1 cellular context compared by ENCODE assay signal in genomic region chr17:28599311-28600184, GRCh38.
TF ChIP-seq lines count a peak whose summit lies in the region.

No MANE protein-coding gene starts in this region.

TF ChIP-seq in K562, 482 proteins besides CTCF, POLR2A, EP300 and RAD21 (continued from another document):
- peak in 1 of 2 experiments; percentile 74 for TF ChIP-seq E2F6 (IDR thresholded peaks at IDR 0.05; ENCODE audit: borderline replicate concordance in 1 of 2, extremely low read depth in 1 of 2, insufficient read depth in 1 of 2, insufficient read length in 1 of 2, low read depth in 1 of 2, low read length in 1 of 2, poor library complexity in 1 of 2, severe bottlenecking in 1 of 2)
- peak; percentile 70 for TF ChIP-seq DPF2 (IDR thresholded peaks at IDR 0.05)
- TF ChIP-seq, protein P1, sequence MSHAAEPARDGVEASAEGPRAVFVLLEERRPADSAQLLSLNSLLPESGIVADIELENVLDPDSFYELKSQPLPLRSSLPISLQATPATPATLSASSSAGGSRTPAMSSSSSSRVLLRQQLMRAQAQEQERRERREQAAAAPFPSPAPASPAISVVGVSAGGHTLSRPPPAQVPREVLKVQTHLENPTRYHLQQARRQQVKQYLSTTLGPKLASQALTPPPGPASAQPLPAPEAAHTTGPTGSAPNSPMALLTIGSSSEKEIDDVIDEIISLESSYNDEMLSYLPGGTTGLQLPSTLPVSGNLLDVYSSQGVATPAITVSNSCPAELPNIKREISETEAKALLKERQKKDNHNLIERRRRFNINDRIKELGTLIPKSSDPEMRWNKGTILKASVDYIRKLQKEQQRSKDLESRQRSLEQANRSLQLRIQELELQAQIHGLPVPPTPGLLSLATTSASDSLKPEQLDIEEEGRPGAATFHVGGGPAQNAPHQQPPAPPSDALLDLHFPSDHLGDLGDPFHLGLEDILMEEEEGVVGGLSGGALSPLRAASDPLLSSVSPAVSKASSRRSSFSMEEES (CRISPR knock-in tag; IDR thresholded peaks at IDR 0.05): no peak
- TF ChIP-seq, protein P2, sequence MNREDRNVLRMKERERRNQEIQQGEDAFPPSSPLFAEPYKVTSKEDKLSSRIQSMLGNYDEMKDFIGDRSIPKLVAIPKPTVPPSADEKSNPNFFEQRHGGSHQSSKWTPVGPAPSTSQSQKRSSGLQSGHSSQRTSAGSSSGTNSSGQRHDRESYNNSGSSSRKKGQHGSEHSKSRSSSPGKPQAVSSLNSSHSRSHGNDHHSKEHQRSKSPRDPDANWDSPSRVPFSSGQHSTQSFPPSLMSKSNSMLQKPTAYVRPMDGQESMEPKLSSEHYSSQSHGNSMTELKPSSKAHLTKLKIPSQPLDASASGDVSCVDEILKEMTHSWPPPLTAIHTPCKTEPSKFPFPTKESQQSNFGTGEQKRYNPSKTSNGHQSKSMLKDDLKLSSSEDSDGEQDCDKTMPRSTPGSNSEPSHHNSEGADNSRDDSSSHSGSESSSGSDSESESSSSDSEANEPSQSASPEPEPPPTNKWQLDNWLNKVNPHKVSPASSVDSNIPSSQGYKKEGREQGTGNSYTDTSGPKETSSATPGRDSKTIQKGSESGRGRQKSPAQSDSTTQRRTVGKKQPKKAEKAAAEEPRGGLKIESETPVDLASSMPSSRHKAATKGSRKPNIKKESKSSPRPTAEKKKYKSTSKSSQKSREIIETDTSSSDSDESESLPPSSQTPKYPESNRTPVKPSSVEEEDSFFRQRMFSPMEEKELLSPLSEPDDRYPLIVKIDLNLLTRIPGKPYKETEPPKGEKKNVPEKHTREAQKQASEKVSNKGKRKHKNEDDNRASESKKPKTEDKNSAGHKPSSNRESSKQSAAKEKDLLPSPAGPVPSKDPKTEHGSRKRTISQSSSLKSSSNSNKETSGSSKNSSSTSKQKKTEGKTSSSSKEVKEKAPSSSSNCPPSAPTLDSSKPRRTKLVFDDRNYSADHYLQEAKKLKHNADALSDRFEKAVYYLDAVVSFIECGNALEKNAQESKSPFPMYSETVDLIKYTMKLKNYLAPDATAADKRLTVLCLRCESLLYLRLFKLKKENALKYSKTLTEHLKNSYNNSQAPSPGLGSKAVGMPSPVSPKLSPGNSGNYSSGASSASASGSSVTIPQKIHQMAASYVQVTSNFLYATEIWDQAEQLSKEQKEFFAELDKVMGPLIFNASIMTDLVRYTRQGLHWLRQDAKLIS (CRISPR knock-in tag; IDR thresholded peaks at IDR 0.05): peak; percentile 87; the same call in 1 of the 2 replicates
- TF ChIP-seq RBFOX2 (IDR thresholded peaks at IDR 0.05; ENCODE audit: low read depth, low read length): peak; percentile 81; the same call in 1 of the 2 replicates
- TF ChIP-seq BCOR (IDR thresholded peaks at IDR 0.05): peak; percentile 79
- peak; percentile 72 for TF ChIP-seq NFE2 (IDR thresholded peaks at IDR 0.05; ENCODE audit: low read depth)
- no peak for TF ChIP-seq ZNF41 (CRISPR knock-in tag; conservative IDR thresholded peaks at IDR 0.05)
- no peak for TF ChIP-seq ZFP1 (CRISPR knock-in tag; IDR thresholded peaks at IDR 0.05)
- TF ChIP-seq ARNT (IDR thresholded peaks at IDR 0.05): peak in 1 of 2 experiments; percentile 40; a peak in 1 of 4 replicates
- TF ChIP-seq TAF7 (tag; IDR thresholded peaks at IDR 0.05): peak; percentile 19; the same call in 1 of the 2 replicates
- TF ChIP-seq ZNF134 (CRISPR knock-in tag; conservative IDR thresholded peaks at IDR 0.05): no peak
- peak; percentile 60; the same call in 1 of the 2 replicates for TF ChIP-seq ETV1 (tag; conservative IDR thresholded peaks at IDR 0.05; ENCODE audit: low read depth)
- TF ChIP-seq RCOR1 (IDR thresholded peaks at IDR 0.05; ENCODE audit: borderline replicate concordance in 1 of 2, low read depth in 2 of 2, low read length in 2 of 2): 0 out of 4 replicates have a peak, but pooled peaks of 1 of the 2 experiments have one; percentile 25
- TF ChIP-seq RBM14 (IDR thresholded peaks at IDR 0.05; ENCODE audit: borderline replicate concordance, insufficient read depth, low read depth, low read length): no peak
- peak; percentile 51 for TF ChIP-seq RBM39 (optimal IDR thresholded peaks at IDR 0.05; ENCODE audit: low read depth, low read length)
- TF ChIP-seq SP1 (CRISPR knock-in tag; IDR thresholded peaks at IDR 0.05): peak; percentile 62; the same call in 1 of the 2 replicates
- peak; percentile 87 for TF ChIP-seq MEF2D (tag; conservative IDR thresholded peaks at IDR 0.05; ENCODE audit: low read depth)
- TF ChIP-seq FOXK1 (CRISPR knock-in tag; IDR thresholded peaks at IDR 0.05; ENCODE audit: borderline replicate concordance): peak; percentile 55; the same call in 1 of the 2 replicates
- no peak for TF ChIP-seq DACH1 (IDR thresholded peaks at IDR 0.05; ENCODE audit: partially characterized antibody)
- no peak for TF ChIP-seq ATF1 (CRISPR knock-in tag; IDR thresholded peaks at IDR 0.05)
- TF ChIP-seq ATF1 (tag; IDR thresholded peaks at IDR 0.05): peak; percentile 87
- peak; percentile 54 for TF ChIP-seq HNRNPLL (IDR thresholded peaks at IDR 0.05; ENCODE audit: low read depth, low read length, poor library complexity, severe bottlenecking)
- peak; percentile 81 for TF ChIP-seq FOSL1 (tag; conservative IDR thresholded peaks at IDR 0.05)
- TF ChIP-seq, protein P3, sequence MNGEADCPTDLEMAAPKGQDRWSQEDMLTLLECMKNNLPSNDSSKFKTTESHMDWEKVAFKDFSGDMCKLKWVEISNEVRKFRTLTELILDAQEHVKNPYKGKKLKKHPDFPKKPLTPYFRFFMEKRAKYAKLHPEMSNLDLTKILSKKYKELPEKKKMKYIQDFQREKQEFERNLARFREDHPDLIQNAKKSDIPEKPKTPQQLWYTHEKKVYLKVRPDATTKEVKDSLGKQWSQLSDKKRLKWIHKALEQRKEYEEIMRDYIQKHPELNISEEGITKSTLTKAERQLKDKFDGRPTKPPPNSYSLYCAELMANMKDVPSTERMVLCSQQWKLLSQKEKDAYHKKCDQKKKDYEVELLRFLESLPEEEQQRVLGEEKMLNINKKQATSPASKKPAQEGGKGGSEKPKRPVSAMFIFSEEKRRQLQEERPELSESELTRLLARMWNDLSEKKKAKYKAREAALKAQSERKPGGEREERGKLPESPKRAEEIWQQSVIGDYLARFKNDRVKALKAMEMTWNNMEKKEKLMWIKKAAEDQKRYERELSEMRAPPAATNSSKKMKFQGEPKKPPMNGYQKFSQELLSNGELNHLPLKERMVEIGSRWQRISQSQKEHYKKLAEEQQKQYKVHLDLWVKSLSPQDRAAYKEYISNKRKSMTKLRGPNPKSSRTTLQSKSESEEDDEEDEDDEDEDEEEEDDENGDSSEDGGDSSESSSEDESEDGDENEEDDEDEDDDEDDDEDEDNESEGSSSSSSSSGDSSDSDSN (IDR thresholded peaks at IDR 0.05; ENCODE audit: borderline replicate concordance in 1 of 2, low read depth in 2 of 2, low read length in 2 of 2): peak in 1 of 2 experiments; percentile 81; a peak in 2 of 4 replicates
- peak; percentile 51; the same call in 1 of the 2 replicates for TF ChIP-seq NR4A1 (CRISPR knock-in tag; IDR thresholded peaks at IDR 0.05)
- 0 out of 2 replicates have a peak, but pooled peaks have one; percentile 16 for TF ChIP-seq NR4A1 (tag; IDR thresholded peaks at IDR 0.05)
- TF ChIP-seq SMARCC2 (IDR thresholded peaks at IDR 0.05; ENCODE audit: low read depth): 0 out of 2 replicates have a peak, but pooled peaks have one; percentile 22
